Comparison of ENCODE assay signal across 11 cellular contexts in genomic region chr1:94544706-94545490, GRCh38. TPM values are rescaled to one million over a fixed set of nuclear protein-coding genes. Genes with fewer than 3 reads are reported as not detected.
DNase-seq lines count a peak whose midpoint lies in the region; ATAC-seq, FAIRE-seq and TF ChIP-seq lines count a peak whose summit lies in the region.
"Had no signal": no experiment of that assay in that cellular context is flagged by ENCODE, and none has a peak within 500 bp of the region (broad histone marks: within the 10 kb centered on the region; RNA-seq: fewer than 3 reads in every experiment).

No MANE protein-coding gene starts in this region.

- TF ChIP-seq CTCF in RWPE2 (IDR thresholded peaks at IDR 0.05; ENCODE audit: poor library complexity, severe bottlenecking) (peak; percentile 16), parathyroid adenoma (IDR thresholded peaks at IDR 0.05) (no peak)

- peak; percentile 26 for ATAC-seq in RWPE2 (ENCODE audit: low read depth)

- H2AFZ ChIP-seq in parathyroid adenoma: no peak overlapping the region

- DNase-seq in CMK (ENCODE audit: low read depth) (peak; percentile 17), RWPE2 (ENCODE audit: low spot score) (no peak), epithelial cell of prostate (ENCODE audit: low read depth, low spot score) (no peak), GM12892 (ENCODE audit: insufficient read length) (no peak), activated T-cell treated with anti-CD3 and anti-CD28 coated beads for 4 hours (no peak)
- no peak for DNase-seq in stimulated activated CD4-positive, alpha-beta T cell treated with anti-CD3 and anti-CD28 coated beads, Interleukin-1b, Interleukin-23, amount 100 ng/mL, for 48 hours
- DNase-seq in activated T-cell treated with anti-CD3 and anti-CD28 coated beads, Interleukin-2, amount 50 U/mL, for 48 hours: no peak
- DNase-seq: activated CD4-positive, alpha-beta T cell treated with anti-CD3 and anti-CD28 coated beads, Interleukin-2, amount 50 U/mL, for 48 hours; aorta; SHP77 had no signal

- no peaks in the 10 kb centered on the region for H3K27me3 ChIP-seq in RWPE2 (ENCODE audit: insufficient read depth, poor library complexity, severe bottlenecking)
- no peaks in the 10 kb centered on the region for H3K27me3 ChIP-seq in parathyroid adenoma (ENCODE audit: control insufficient read depth, insufficient read depth, low read length)

- H3K4me3 ChIP-seq in RWPE2 (ENCODE audit: severe bottlenecking): peak overlapping the region; percentile 90
- no peak overlapping the region for H3K4me3 ChIP-seq in parathyroid adenoma (ENCODE audit: low read depth, low read length)

- no peak overlapping the region for H3K9ac ChIP-seq in parathyroid adenoma

- no peak for TF ChIP-seq POLR2A in GM12892 (IDR thresholded peaks at IDR 0.05; ENCODE audit: low read depth, low read length)

- H3K4me1 ChIP-seq in RWPE2 (ENCODE audit: insufficient read depth, poor library complexity, severe bottlenecking) (peaks cover 32% of the 10 kb centered on the region), parathyroid adenoma (peaks cover 29% of the 10 kb centered on the region)

- no peaks in the 10 kb centered on the region for H3K9me3 ChIP-seq in RWPE2 (ENCODE audit: severe bottlenecking)
- no peaks in the 10 kb centered on the region for H3K9me3 ChIP-seq in parathyroid adenoma (ENCODE audit: control insufficient read depth, low read length)

- peak overlapping the region; percentile 1 for H3K4me2 ChIP-seq in parathyroid adenoma (ENCODE audit: low read length)

- no peaks in the 10 kb centered on the region for H3K79me2 ChIP-seq in parathyroid adenoma

- peaks cover 33% of the 10 kb centered on the region for H3K36me3 ChIP-seq in RWPE2 (ENCODE audit: low read depth)
- H3K36me3 ChIP-seq in parathyroid adenoma (ENCODE audit: control insufficient read depth, insufficient read depth, low read length): no peaks in the 10 kb centered on the region

- H3K27ac ChIP-seq in RWPE2 (ENCODE audit: poor library complexity, severe bottlenecking): peak overlapping the region; percentile 99
- peak overlapping the region; percentile 96 for H3K27ac ChIP-seq in epithelial cell of prostate
- H3K27ac ChIP-seq in parathyroid adenoma: peak overlapping the region; percentile 98

- no peak for FAIRE-seq in GM12892 (lab: Jason Lieb, UNC)

RNA-seq across cellular contexts. Expression of gene F3, which starts 3.3 kb away (rescaled TPM):
- polyA plus RNA-seq in GM12892 (2012; ENCODE audit: missing spikeins): not detected
